ENCODE assay signal across 14 cellular contexts in genomic region chr2:231546014-231546413, GRCh38. TPM values are rescaled to one million over a fixed set of nuclear protein-coding genes. Genes with fewer than 3 reads are reported as not detected.
DNase-seq lines count a peak whose midpoint lies in the region; ATAC-seq and TF ChIP-seq lines count a peak whose summit lies in the region.
"Had no signal": no experiment of that assay in that cellular context is flagged by ENCODE, and none has a peak within 500 bp of the region (broad histone marks: within the 10 kb centered on the region; RNA-seq: fewer than 3 reads in every experiment).

No MANE protein-coding gene starts in this region.

- H3K4me3 ChIP-seq in CD4-positive, alpha-beta memory T cell (ENCODE audit: low read length in 2 of 2), result peak overlapping the region in 1 of 2 donors; percentile 39
- H3K4me3 ChIP-seq in foreskin fibroblast (ENCODE audit: low read depth in 1 of 2, low read length in 2 of 2), result no peak overlapping the region

- H3K36me3 Mint-ChIP-seq in CD4-positive, alpha-beta memory T cell, result peaks cover 0 to 4% of the 10 kb centered on the region in 2 donors
- H3K36me3 Mint-ChIP-seq in activated CD8-positive, alpha-beta T cell treated with anti-CD3 and anti-CD28 coated beads for 36 hours (ENCODE audit: low read depth), result peaks cover 4% of the 10 kb centered on the region
- peaks cover 8% of the 10 kb centered on the region for H3K36me3 Mint-ChIP-seq in natural killer cell

- peak overlapping the region in 7 of 8 donors; percentile 68 to 88 (median 72) for H3K4me3 Mint-ChIP-seq in CD4-positive, alpha-beta memory T cell
- H3K4me3 Mint-ChIP-seq in activated CD8-positive, alpha-beta T cell treated with anti-CD3 and anti-CD28 coated beads for 36 hours, result no peak overlapping the region
- peak overlapping the region; percentile 88 for H3K4me3 Mint-ChIP-seq in natural killer cell

- intact Hi-C loops in CD4-positive, alpha-beta memory T cell (cut with micrococcal nuclease), result no loop called here
- intact Hi-C loops in activated CD8-positive, alpha-beta T cell treated with anti-CD3 and anti-CD28 coated beads for 36 hours (cut with micrococcal nuclease), result no loop called here
- intact Hi-C loops in natural killer cell (cut with micrococcal nuclease), result loop anchor here (2.0 kb wide), 1 partner anchor 15 kb away; the partner anchor contains the start of gene NMUR1

- H3K4me1 Mint-ChIP-seq in CD4-positive, alpha-beta memory T cell, result peaks cover 25 to 58% (median 39%) of the 10 kb centered on the region in 4 donors
- peaks cover 21% of the 10 kb centered on the region for H3K4me1 Mint-ChIP-seq in activated CD8-positive, alpha-beta T cell treated with anti-CD3 and anti-CD28 coated beads for 36 hours (ENCODE audit: low read depth)
- H3K4me1 Mint-ChIP-seq in natural killer cell, result peaks cover 61 to 74% of the 10 kb centered on the region in 2 donors

- CTCF ChIA-PET in CD4-positive, alpha-beta memory T cell (lab: Charles Lee; ENCODE audit: partially characterized antibody), result interaction anchor here (1.2 to 2.0 kb wide), 5 partner anchors 10 to 52 kb away, joined by 3 to 12 read pairs (median 5); no protein-coding TSS in a partner anchor
- CTCF ChIA-PET in activated CD8-positive, alpha-beta T cell treated with anti-CD3 and anti-CD28 coated beads for 36 hours (lab: Charles Lee), result interaction anchor here (0.6 to 2.5 kb wide), 5 partner anchors 11 to 66 kb away, joined by 3 to 9 read pairs (median 6); partner anchors contain the start of gene NMUR1

- DNase-seq in CD4-positive, alpha-beta memory T cell, result no peak
- DNase-seq in activated CD8-positive, alpha-beta T cell treated with anti-CD3 and anti-CD28 coated beads for 36 hours, result no peak
- DNase-seq in natural killer cell (no peak), foreskin fibroblast (no peak), middle frontal gyrus (ENCODE audit: extremely low spot score, low spot score) (no peak)
- no peak for DNase-seq in stimulated activated CD4-positive, alpha-beta T cell treated with anti-CD3 and anti-CD28 coated beads, Interleukin-4, amount 100 ng/mL, for 24 hours
- DNase-seq: activated gamma-delta T cell, COR-L47, NCI-H146, NCI-H69 had no signal

- peak overlapping the region; percentile 68 to 94 (median 89) for H3K27ac Mint-ChIP-seq in CD4-positive, alpha-beta memory T cell
- H3K27ac Mint-ChIP-seq in activated CD8-positive, alpha-beta T cell treated with anti-CD3 and anti-CD28 coated beads for 36 hours, result peak overlapping the region; percentile 96
- peak overlapping the region; percentile 94 to 99 for H3K27ac Mint-ChIP-seq in natural killer cell

- H3K27ac ChIP-seq in CD4-positive, alpha-beta memory T cell (ENCODE audit: low read depth, low read length), result peak overlapping the region; percentile 51

- ATAC-seq in GM21825 (IDR thresholded peaks at IDR 0.05; ENCODE audit: unreplicated experiment), result peak; percentile 5
- ATAC-seq in activated CD8-positive, alpha-beta T cell treated with anti-CD3 and anti-CD28 coated beads for 36 hours, result no peak
- peak; percentile 2 to 6 (median 3) for ATAC-seq in natural killer cell

- H3K9me3 Mint-ChIP-seq in CD4-positive, alpha-beta memory T cell, result peaks cover 0 to 19% (median 8%) of the 10 kb centered on the region in 8 donors
- H3K9me3 Mint-ChIP-seq in activated CD8-positive, alpha-beta T cell treated with anti-CD3 and anti-CD28 coated beads for 36 hours, result peaks cover 12% of the 10 kb centered on the region
- H3K9me3 Mint-ChIP-seq in natural killer cell, result peaks cover 0 to 3% of the 10 kb centered on the region in 2 donors

- no peak for TF ChIP-seq CTCF in activated CD8-positive, alpha-beta T cell treated with anti-CD3 and anti-CD28 coated beads for 36 hours (IDR thresholded peaks at IDR 0.05)
- no peak for TF ChIP-seq CTCF in natural killer cell (IDR thresholded peaks at IDR 0.05)
- no peak for TF ChIP-seq CTCF in foreskin fibroblast (IDR thresholded peaks at IDR 0.05; ENCODE audit: low read depth, low read length)

- POLR2A ChIA-PET in CD4-positive, alpha-beta memory T cell (lab: Charles Lee; ENCODE audit: partially characterized antibody), result interaction anchor here (1.0 to 1.2 kb wide), 3 partner anchors 13 to 115 kb away, joined by 4 to 8 read pairs (median 4); partner anchors contain the start of gene NCL
- POLR2A ChIA-PET in activated CD8-positive, alpha-beta T cell treated with anti-CD3 and anti-CD28 coated beads for 36 hours (lab: Charles Lee), result interaction anchor here (0.7 to 1.3 kb wide), 7 partner anchors 12 to 208 kb away, joined by 3 to 4 read pairs (median 3); no protein-coding TSS in a partner anchor

- peaks cover 22% of the 10 kb centered on the region for H3K4me1 ChIP-seq in CD4-positive, alpha-beta memory T cell (ENCODE audit: insufficient read depth, low read length)

- no peaks in the 10 kb centered on the region for H3K27me3 ChIP-seq in CD4-positive, alpha-beta memory T cell (ENCODE audit: insufficient read depth, low read length)

- no peaks in the 10 kb centered on the region for H3K36me3 ChIP-seq in CD4-positive, alpha-beta memory T cell (ENCODE audit: insufficient read depth, low read length)

- no peaks in the 10 kb centered on the region for H3K9me3 ChIP-seq in CD4-positive, alpha-beta memory T cell (ENCODE audit: control insufficient read depth in 1 of 2, low read length in 2 of 2)

- H3K27me3 Mint-ChIP-seq in CD4-positive, alpha-beta memory T cell, result no peaks in the 10 kb centered on the region
- H3K27me3 Mint-ChIP-seq in activated CD8-positive, alpha-beta T cell treated with anti-CD3 and anti-CD28 coated beads for 36 hours, result no peaks in the 10 kb centered on the region
- no peaks in the 10 kb centered on the region for H3K27me3 Mint-ChIP-seq in natural killer cell (ENCODE audit: low read depth in 2 of 2)

RNA-seq across cellular contexts. Expression of gene NMUR1, which starts 15.8 kb away (rescaled TPM):
- total RNA-seq in CD4-positive, alpha-beta memory T cell, result not detected
- under 1 TPM in 1 of 2 donors, not detected in 1; 0.05 TPM for polyA plus RNA-seq in CD4-positive, alpha-beta memory T cell
- under 1 TPM in 1 of 2 experiments, not detected in 1; 0.09 TPM for total RNA-seq in activated CD8-positive, alpha-beta T cell treated with anti-CD3 and anti-CD28 coated beads for 36 hours
- 100 to 1,000 TPM in 1 of 3 donors, 10 to 100 TPM in 2; 67.4 to 103 (median 80.2) TPM for total RNA-seq in natural killer cell
- total RNA-seq: epithelial cell of proximal tubule had no signal

RNA-seq across cellular contexts. Expression of gene TEX44, which starts 46.6 kb away (rescaled TPM):
- not detected for total RNA-seq in CD4-positive, alpha-beta memory T cell
- not detected for polyA plus RNA-seq in CD4-positive, alpha-beta memory T cell
- total RNA-seq in activated CD8-positive, alpha-beta T cell treated with anti-CD3 and anti-CD28 coated beads for 36 hours, result not detected
- total RNA-seq in natural killer cell, result not detected
- total RNA-seq: epithelial cell of proximal tubule, lower leg skin, posterior vena cava had no signal

Comparison
In these comparisons a context has a peak if more than half of its experiments do, and no peak if none do; other contexts are left out.
1. RNA of gene NMUR1, which starts 15.8 kb away (total RNA-seq): 67.4 to 103 TPM in natural killer cell; 0.09 TPM in activated CD8-positive, alpha-beta T cell treated with anti-CD3 and anti-CD28 coated beads for 36 hours and not detected in CD4-positive, alpha-beta memory T cell; every median in the first group is over 10 times any median in the second.
2. Peak in every context shown above with its lines, with median percentiles within 50 percentile points of each other: H3K27ac Mint-ChIP-seq.